Comparison of ENCODE assay signal across 2 cellular contexts in genomic region chr1:76426606-76427005, GRCh38.
TF ChIP-seq lines count a peak whose summit lies in the region.

No MANE protein-coding gene starts in this region.

TF ChIP-seq in IMR-90, 13 proteins besides CTCF, POLR2A, EP300 and RAD21:
- TF ChIP-seq NFE2L2 (IDR thresholded peaks at IDR 0.05; ENCODE audit: low read depth, low read length) = no peak
- peak; percentile 50; the same call in 1 of the 2 replicates for TF ChIP-seq CEBPB (IDR thresholded peaks at IDR 0.05; ENCODE audit: low read depth, low read length)
- TF ChIP-seq, protein P1, sequence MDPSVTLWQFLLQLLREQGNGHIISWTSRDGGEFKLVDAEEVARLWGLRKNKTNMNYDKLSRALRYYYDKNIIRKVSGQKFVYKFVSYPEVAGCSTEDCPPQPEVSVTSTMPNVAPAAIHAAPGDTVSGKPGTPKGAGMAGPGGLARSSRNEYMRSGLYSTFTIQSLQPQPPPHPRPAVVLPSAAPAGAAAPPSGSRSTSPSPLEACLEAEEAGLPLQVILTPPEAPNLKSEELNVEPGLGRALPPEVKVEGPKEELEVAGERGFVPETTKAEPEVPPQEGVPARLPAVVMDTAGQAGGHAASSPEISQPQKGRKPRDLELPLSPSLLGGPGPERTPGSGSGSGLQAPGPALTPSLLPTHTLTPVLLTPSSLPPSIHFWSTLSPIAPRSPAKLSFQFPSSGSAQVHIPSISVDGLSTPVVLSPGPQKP (IDR thresholded peaks at IDR 0.05; ENCODE audit: borderline replicate concordance, low read depth, low read length) = no peak
- TF ChIP-seq RCOR1 (IDR thresholded peaks at IDR 0.05; ENCODE audit: insufficient replicate concordance, low read length) = no peak
TF ChIP-seq in IMR-90: peak in this region for 1.

TF ChIP-seq in SK-N-SH treated with all-trans-retinoic acid at 6 μM for 48 hours, 23 proteins besides CTCF, POLR2A, EP300 and RAD21:
- TF ChIP-seq ZFP30 (CRISPR knock-in tag; IDR thresholded peaks at IDR 0.05) (no peak), ESRRG (CRISPR knock-in tag; IDR thresholded peaks at IDR 0.05) (no peak), ZNF70 (CRISPR knock-in tag; IDR thresholded peaks at IDR 0.05) (no peak), RARB (CRISPR knock-in tag; IDR thresholded peaks at IDR 0.05) (no peak), ZNF565 (CRISPR knock-in tag; conservative IDR thresholded peaks at IDR 0.05; ENCODE audit: low read depth) (no peak), PPARA (CRISPR knock-in tag; IDR thresholded peaks at IDR 0.05; ENCODE audit: borderline replicate concordance) (no peak), ZC3H10 (CRISPR knock-in tag; IDR thresholded peaks at IDR 0.05) (no peak), ZNF8 (CRISPR knock-in tag; IDR thresholded peaks at IDR 0.05) (no peak), PATZ1 (CRISPR knock-in tag; IDR thresholded peaks at IDR 0.05; ENCODE audit: borderline replicate concordance) (no peak), BACH2 (CRISPR knock-in tag; IDR thresholded peaks at IDR 0.05; ENCODE audit: borderline replicate concordance) (no peak), CSRNP3 (CRISPR knock-in tag; IDR thresholded peaks at IDR 0.05) (no peak), TOX (CRISPR knock-in tag; IDR thresholded peaks at IDR 0.05; ENCODE audit: borderline replicate concordance) (no peak), OSR1 (CRISPR knock-in tag; IDR thresholded peaks at IDR 0.05) (no peak), ARNTL (CRISPR knock-in tag; IDR thresholded peaks at IDR 0.05; ENCODE audit: borderline replicate concordance, low read depth) (no peak), ISL1 (CRISPR knock-in tag; IDR thresholded peaks at IDR 0.05) (no peak), ZFP3 (CRISPR knock-in tag; IDR thresholded peaks at IDR 0.05) (no peak)
- TF ChIP-seq, protein P2, sequence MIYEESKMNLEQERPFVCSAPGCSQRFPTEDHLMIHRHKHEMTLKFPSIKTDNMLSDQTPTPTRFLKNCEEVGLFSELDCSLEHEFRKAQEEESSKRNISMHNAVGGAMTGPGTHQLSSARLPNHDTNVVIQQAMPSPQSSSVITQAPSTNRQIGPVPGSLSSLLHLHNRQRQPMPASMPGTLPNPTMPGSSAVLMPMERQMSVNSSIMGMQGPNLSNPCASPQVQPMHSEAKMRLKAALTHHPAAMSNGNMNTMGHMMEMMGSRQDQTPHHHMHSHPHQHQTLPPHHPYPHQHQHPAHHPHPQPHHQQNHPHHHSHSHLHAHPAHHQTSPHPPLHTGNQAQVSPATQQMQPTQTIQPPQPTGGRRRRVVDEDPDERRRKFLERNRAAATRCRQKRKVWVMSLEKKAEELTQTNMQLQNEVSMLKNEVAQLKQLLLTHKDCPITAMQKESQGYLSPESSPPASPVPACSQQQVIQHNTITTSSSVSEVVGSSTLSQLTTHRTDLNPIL (CRISPR knock-in tag; IDR thresholded peaks at IDR 0.05; ENCODE audit: low read depth) = no peak
- TF ChIP-seq, protein P3, sequence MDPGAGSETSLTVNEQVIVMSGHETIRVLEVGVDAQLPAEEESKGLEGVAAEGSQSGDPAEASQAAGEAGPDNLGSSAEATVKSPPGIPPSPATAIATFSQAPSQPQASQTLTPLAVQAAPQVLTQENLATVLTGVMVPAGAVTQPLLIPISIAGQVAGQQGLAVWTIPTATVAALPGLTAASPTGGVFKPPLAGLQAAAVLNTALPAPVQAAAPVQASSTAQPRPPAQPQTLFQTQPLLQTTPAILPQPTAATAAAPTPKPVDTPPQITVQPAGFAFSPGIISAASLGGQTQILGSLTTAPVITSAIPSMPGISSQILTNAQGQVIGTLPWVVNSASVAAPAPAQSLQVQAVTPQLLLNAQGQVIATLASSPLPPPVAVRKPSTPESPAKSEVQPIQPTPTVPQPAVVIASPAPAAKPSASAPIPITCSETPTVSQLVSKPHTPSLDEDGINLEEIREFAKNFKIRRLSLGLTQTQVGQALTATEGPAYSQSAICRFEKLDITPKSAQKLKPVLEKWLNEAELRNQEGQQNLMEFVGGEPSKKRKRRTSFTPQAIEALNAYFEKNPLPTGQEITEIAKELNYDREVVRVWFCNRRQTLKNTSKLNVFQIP (CRISPR knock-in tag; IDR thresholded peaks at IDR 0.05; ENCODE audit: borderline replicate concordance, low read depth) = no peak
